9 cellular contexts compared by ENCODE assay signal in genomic region chr9:37119360-37119759, GRCh38. TPM values are rescaled to one million over a fixed set of nuclear protein-coding genes. Genes with fewer than 3 reads are reported as not detected.
DNase-seq lines count a peak whose midpoint lies in the region; ATAC-seq and TF ChIP-seq lines count a peak whose summit lies in the region.
"Had no signal": no experiment of that assay in that cellular context is flagged by ENCODE, and none has a peak within 500 bp of the region (broad histone marks: within the 10 kb centered on the region; RNA-seq: fewer than 3 reads in every experiment).

No MANE protein-coding gene starts in this region.

- peaks cover 39% of the 10 kb centered on the region for H3K4me1 Mint-ChIP-seq in activated T-cell treated with anti-CD3 and anti-CD28 coated beads, Interleukin-2, amount 50 U/mL, for 24 hours (ENCODE audit: low read depth)
- peaks cover 40% of the 10 kb centered on the region for H3K4me1 Mint-ChIP-seq in stimulated activated memory B cell treated with anti-CD40 and anti-IgM and Interleukin-4, amounts not matched to agents 10 μg/mL and 1 μg/mL and 100 μg/mL, for 72 hours

- no peak for ATAC-seq in stimulated activated memory B cell treated with anti-CD40 and anti-IgM and Interleukin-4, amounts not matched to agents 10 μg/mL and 1 μg/mL and 100 μg/mL, for 72 hours

- no peaks in the 10 kb centered on the region for H4K20me1 ChIP-seq in SU-DHL-6 (ENCODE audit: low read depth, low read length)

- no peaks in the 10 kb centered on the region for H3K36me3 ChIP-seq in SU-DHL-6 (ENCODE audit: low read length)
- H3K36me3 ChIP-seq in esophagus muscularis mucosa = no peaks in the 10 kb centered on the region

- peaks cover 6% of the 10 kb centered on the region for H3K9me3 Mint-ChIP-seq in activated T-cell treated with anti-CD3 and anti-CD28 coated beads, Interleukin-2, amount 50 U/mL, for 24 hours
- no peaks in the 10 kb centered on the region for H3K9me3 Mint-ChIP-seq in stimulated activated memory B cell treated with anti-CD40 and anti-IgM and Interleukin-4, amounts not matched to agents 10 μg/mL and 1 μg/mL and 100 μg/mL, for 72 hours
- H3K9me3 Mint-ChIP-seq: memory B cell had no signal

- no peaks in the 10 kb centered on the region for H3K27me3 Mint-ChIP-seq in activated T-cell treated with anti-CD3 and anti-CD28 coated beads, Interleukin-2, amount 50 U/mL, for 24 hours
- no peaks in the 10 kb centered on the region for H3K27me3 Mint-ChIP-seq in stimulated activated memory B cell treated with anti-CD40 and anti-IgM and Interleukin-4, amounts not matched to agents 10 μg/mL and 1 μg/mL and 100 μg/mL, for 72 hours
- H3K27me3 Mint-ChIP-seq: memory B cell had no signal

- TF ChIP-seq EP300 in esophagus muscularis mucosa (IDR thresholded peaks at IDR 0.05) = no peak

- no peak for TF ChIP-seq POLR2A in esophagus muscularis mucosa (IDR thresholded peaks at IDR 0.05; ENCODE audit: low read depth)

- no peak for DNase-seq in activated T-cell treated with anti-CD3 and anti-CD28 coated beads, Interleukin-2, amount 50 U/mL, for 24 hours
- no peak for DNase-seq in activated T-cell treated with anti-CD3 and anti-CD28 coated beads, Interleukin-2, amount 50 U/mL, for 1 hour
- no peak for DNase-seq in esophagus muscularis mucosa (ENCODE audit: extremely low spot score)
- no peak for DNase-seq in nucleus accumbens (lab: John Stamatoyannopoulos, UW)
- no peak for DNase-seq in HUDEP-2 (lab: John Stamatoyannopoulos, UW; ENCODE audit: unreplicated experiment in 76 of 76)
- no peak for DNase-seq in NOMO-1 treated with DMSO at 0.1 percent for 48 hours (lab: John Stamatoyannopoulos, UW; ENCODE audit: unreplicated experiment)

- H3K4me3 ChIP-seq in SU-DHL-6 (ENCODE audit: insufficient read depth, low read length, poor library complexity, severe bottlenecking) (peak overlapping the region; percentile 96), esophagus muscularis mucosa (peak overlapping the region; percentile 59 to 94 (median 90))

- H3K4me3 Mint-ChIP-seq in activated T-cell treated with anti-CD3 and anti-CD28 coated beads, Interleukin-2, amount 50 U/mL, for 24 hours = peak overlapping the region; percentile 89
- H3K4me3 Mint-ChIP-seq in stimulated activated memory B cell treated with anti-CD40 and anti-IgM and Interleukin-4, amounts not matched to agents 10 μg/mL and 1 μg/mL and 100 μg/mL, for 72 hours = peak overlapping the region; percentile 99

- peaks cover 6% of the 10 kb centered on the region; the same call in 1 of the 2 replicates for H3K9me3 ChIP-seq in SU-DHL-6 (ENCODE audit: insufficient read depth, low read length)
- H3K9me3 ChIP-seq in esophagus muscularis mucosa = no peaks in the 10 kb centered on the region

- H3K4me1 ChIP-seq in esophagus muscularis mucosa = peaks cover 9 to 30% (median 20%) of the 10 kb centered on the region in 4 donors

- H3K9ac ChIP-seq in SU-DHL-6 (ENCODE audit: low read length) = no peak overlapping the region

- peaks cover 15% of the 10 kb centered on the region for H3F3A ChIP-seq in SU-DHL-6 (ENCODE audit: insufficient read depth)

- peaks cover 39% of the 10 kb centered on the region for H3K36me3 Mint-ChIP-seq in activated T-cell treated with anti-CD3 and anti-CD28 coated beads, Interleukin-2, amount 50 U/mL, for 24 hours (ENCODE audit: low read depth)
- H3K36me3 Mint-ChIP-seq in stimulated activated memory B cell treated with anti-CD40 and anti-IgM and Interleukin-4, amounts not matched to agents 10 μg/mL and 1 μg/mL and 100 μg/mL, for 72 hours = no peaks in the 10 kb centered on the region
- H3K36me3 Mint-ChIP-seq: memory B cell had no signal

- no peak overlapping the region for H3K27ac Mint-ChIP-seq in activated T-cell treated with anti-CD3 and anti-CD28 coated beads, Interleukin-2, amount 50 U/mL, for 24 hours
- peak overlapping the region; percentile 93 for H3K27ac Mint-ChIP-seq in stimulated activated memory B cell treated with anti-CD40 and anti-IgM and Interleukin-4, amounts not matched to agents 10 μg/mL and 1 μg/mL and 100 μg/mL, for 72 hours

- H3K9me2 ChIP-seq in SU-DHL-6 (replicated peaks; ENCODE audit: insufficient read depth, low read length) = no peaks in the 10 kb centered on the region

- intact Hi-C loops in esophagus muscularis mucosa (cut with DNase I) = no loop called here

- no peaks in the 10 kb centered on the region for H3K27me3 ChIP-seq in SU-DHL-6 (ENCODE audit: low read length)
- H3K27me3 ChIP-seq in esophagus muscularis mucosa = no peaks in the 10 kb centered on the region

- H3K27ac ChIP-seq in SU-DHL-6 (ENCODE audit: low read depth, low read length) = no peak overlapping the region
- H3K27ac ChIP-seq in esophagus muscularis mucosa (replicated peaks in 1 of 4) = peak overlapping the region in 1 of 4 donors; percentile 86

- 95% methylated on average over 9 of the region's 9 CpGs for WGBS in esophagus muscularis mucosa

- peaks cover 40% of the 10 kb centered on the region for H3K79me2 ChIP-seq in SU-DHL-6 (ENCODE audit: insufficient read depth, low read length)

- peak overlapping the region; percentile 83 for H2AFZ ChIP-seq in SU-DHL-6 (ENCODE audit: low read depth, low read length, severe bottlenecking)

- TF ChIP-seq CTCF in SU-DHL-6 (IDR thresholded peaks at IDR 0.05; ENCODE audit: insufficient read depth, low read length, poor library complexity, severe bottlenecking) (no peak), esophagus muscularis mucosa (IDR thresholded peaks at IDR 0.05) (no peak)

- H3K4me2 ChIP-seq in SU-DHL-6 (ENCODE audit: low read depth, low read length, poor library complexity, severe bottlenecking) = peak overlapping the region; percentile 63

RNA-seq across cellular contexts. Expression of gene ZCCHC7, which starts 1.0 kb away (rescaled TPM):
- total RNA-seq in esophagus muscularis mucosa = 10 to 100 TPM; 12.1 to 19.1 (median 15.6) TPM
